28 cellular contexts compared by ENCODE assay signal in genomic region chr5:44640945-44641456, GRCh38.
"Had no signal": no experiment of that assay in that cellular context is flagged by ENCODE, and none has a peak within 500 bp of the region (broad histone marks: within the 10 kb centered on the region; RNA-seq: fewer than 3 reads in every experiment).

No MANE protein-coding gene starts in this region.

- DNase-seq: activated CD4-positive, alpha-beta memory T cell treated with anti-CD3 and anti-CD28 coated beads, Interleukin-2, amount 10 ng/mL, durations not matched to agents 7 days and 5 days; activated CD4-positive, alpha-beta T cell treated with anti-CD3 and anti-CD28 coated beads for 1 hour; activated CD4-positive, alpha-beta T cell treated with anti-CD3 and anti-CD28 coated beads for 4 hours; activated CD4-positive, alpha-beta T cell treated with anti-CD3 and anti-CD28 coated beads, Interleukin-2, amount 10 ng/mL, durations not matched to agents 7 days and 5 days; activated CD4-positive, alpha-beta T cell treated with anti-CD3 and anti-CD28 coated beads, Interleukin-2, amount 50 U/mL, for 4 hours; activated CD8-positive, alpha-beta memory T cell treated with anti-CD3 and anti-CD28 coated beads, Interleukin-2, amount 50 U/mL, for 48 hours; activated gamma-delta T cell treated with Interleukin-2 at 50 U/mL for 16 hours; activated naive CD4-positive, alpha-beta T cell treated with anti-CD3 and anti-CD28 coated beads, Interleukin-2, amount 50 U/mL, for 16 hours; activated naive CD4-positive, alpha-beta T cell treated with Interleukin-2 at 50 U/mL for 16 hours; activated T-cell treated with anti-CD3 and anti-CD28 coated beads for 4 hours; activated T-cell treated with anti-CD3 and anti-CD28 coated beads, Interleukin-2, amount 50 U/mL, for 24 hours; activated T-cell treated with anti-CD3 and anti-CD28 coated beads, Interleukin-2, amount 50 U/mL, for 72 hours; amniotic stem cell; anterior cingulate cortex; brain microvascular endothelial cell; cortex of kidney; dermis blood vessel endothelial cell; effector CD4-positive, alpha-beta T cell; effector memory CD8-positive, alpha-beta T cell; erythroblast; esophagus squamous epithelium; foreskin melanocyte; T-helper 2 cell had no signal

- H3K27ac ChIP-seq: brain microvascular endothelial cell, esophagus squamous epithelium, gastroesophageal sphincter, VCaP had no signal

- H3K36me3 ChIP-seq: brain microvascular endothelial cell, esophagus squamous epithelium, gastroesophageal sphincter had no signal

- H3K27ac Mint-ChIP-seq: activated CD4-positive, alpha-beta memory T cell treated with anti-CD3 and anti-CD28 coated beads, Interleukin-2, amount 10 ng/mL, durations not matched to agents 7 days and 5 days; activated CD4-positive, alpha-beta T cell treated with anti-CD3 and anti-CD28 coated beads, Interleukin-2, amount 10 ng/mL, durations not matched to agents 7 days and 5 days; activated naive CD8-positive, alpha-beta T cell; activated T-cell treated with anti-CD3 and anti-CD28 coated beads, Interleukin-2, amount 50 U/mL, for 24 hours; activated T-cell treated with anti-CD3 and anti-CD28 coated beads, Interleukin-2, amount 50 U/mL, for 72 hours; effector memory CD8-positive, alpha-beta T cell; WTC11 had no signal

- H3K9me3 ChIP-seq: esophagus squamous epithelium, gastroesophageal sphincter had no signal

- H3K27me3 ChIP-seq: brain microvascular endothelial cell, esophagus squamous epithelium, gastroesophageal sphincter had no signal

- H3K4me1 Mint-ChIP-seq: activated CD4-positive, alpha-beta memory T cell treated with anti-CD3 and anti-CD28 coated beads, Interleukin-2, amount 10 ng/mL, durations not matched to agents 7 days and 5 days; activated CD4-positive, alpha-beta T cell treated with anti-CD3 and anti-CD28 coated beads, Interleukin-2, amount 10 ng/mL, durations not matched to agents 7 days and 5 days; central memory CD8-positive, alpha-beta T cell; WTC11 had no signal

- ATAC-seq: activated T-cell treated with anti-CD3 and anti-CD28 coated beads, Interleukin-2, amount 50 U/mL, for 72 hours; effector memory CD8-positive, alpha-beta T cell; gastroesophageal sphincter; WTC11 had no signal

- H3K9me3 Mint-ChIP-seq: activated CD4-positive, alpha-beta T cell treated with anti-CD3 and anti-CD28 coated beads, Interleukin-2, amount 10 ng/mL, durations not matched to agents 7 days and 5 days; activated T-cell treated with anti-CD3 and anti-CD28 coated beads, Interleukin-2, amount 50 U/mL, for 72 hours; WTC11 had no signal

- H3K4me1 ChIP-seq: esophagus squamous epithelium, gastroesophageal sphincter had no signal

- H3K4me3 Mint-ChIP-seq: activated CD4-positive, alpha-beta memory T cell treated with anti-CD3 and anti-CD28 coated beads, Interleukin-2, amount 10 ng/mL, durations not matched to agents 7 days and 5 days; activated CD4-positive, alpha-beta T cell treated with anti-CD3 and anti-CD28 coated beads, Interleukin-2, amount 10 ng/mL, durations not matched to agents 7 days and 5 days; activated naive CD8-positive, alpha-beta T cell; activated T-cell treated with anti-CD3 and anti-CD28 coated beads, Interleukin-2, amount 50 U/mL, for 24 hours; activated T-cell treated with anti-CD3 and anti-CD28 coated beads, Interleukin-2, amount 50 U/mL, for 72 hours; central memory CD8-positive, alpha-beta T cell; effector memory CD8-positive, alpha-beta T cell; WTC11 had no signal

- H3K36me3 Mint-ChIP-seq: activated naive CD8-positive, alpha-beta T cell; WTC11 had no signal

- H3K27me3 Mint-ChIP-seq: activated CD4-positive, alpha-beta memory T cell treated with anti-CD3 and anti-CD28 coated beads, Interleukin-2, amount 10 ng/mL, durations not matched to agents 7 days and 5 days; activated CD4-positive, alpha-beta T cell treated with anti-CD3 and anti-CD28 coated beads, Interleukin-2, amount 10 ng/mL, durations not matched to agents 7 days and 5 days; activated naive CD8-positive, alpha-beta T cell; activated T-cell treated with anti-CD3 and anti-CD28 coated beads, Interleukin-2, amount 50 U/mL, for 24 hours; central memory CD8-positive, alpha-beta T cell; effector memory CD8-positive, alpha-beta T cell had no signal

- H3K4me3 ChIP-seq: esophagus squamous epithelium, gastroesophageal sphincter had no signal
